1 cellular context compared by ENCODE assay signal in genomic region chr6:44265003-44265842, GRCh38.
TF ChIP-seq lines count a peak whose summit lies in the region.

Gene NFKBIE (minus strand): TSS chr6:44265551. CDS start chr6:44265346, 205 bp downstream.

TF ChIP-seq in HepG2, 621 proteins besides CTCF, POLR2A, EP300 and RAD21 (continued from another document and continues in another):
- TF ChIP-seq ASH2L (IDR thresholded peaks at IDR 0.05; ENCODE audit: insufficient read length, low read depth, low read length), result peak; percentile 62
- peak; percentile 76 for TF ChIP-seq KLF11 (CRISPR knock-in tag; IDR thresholded peaks at IDR 0.05)
- 0 out of 2 replicates have a peak, but pooled peaks have one; percentile 41 for TF ChIP-seq MNT (IDR thresholded peaks at IDR 0.05)
- peak; percentile 62; the same call in 1 of the 2 replicates for TF ChIP-seq SPEN (CRISPR knock-in tag; IDR thresholded peaks at IDR 0.05; ENCODE audit: low read depth)
- TF ChIP-seq ZNF605 (CRISPR knock-in tag; IDR thresholded peaks at IDR 0.05), result peak; percentile 32; the same call in 1 of the 2 replicates
- TF ChIP-seq LCORL (IDR thresholded peaks at IDR 0.05), result no peak
- TF ChIP-seq LCORL (CRISPR knock-in tag; IDR thresholded peaks at IDR 0.05), result no peak
- 0 out of 2 replicates have a peak, but pooled peaks have one; percentile 6 for TF ChIP-seq ZNF746 (CRISPR knock-in tag; IDR thresholded peaks at IDR 0.05)
- no peak for TF ChIP-seq E2F1 (CRISPR knock-in tag; IDR thresholded peaks at IDR 0.05)
- TF ChIP-seq TMF1 (CRISPR knock-in tag; IDR thresholded peaks at IDR 0.05; ENCODE audit: low read depth), result peak; percentile 87
- no peak for TF ChIP-seq ZSCAN9 (CRISPR knock-in tag; IDR thresholded peaks at IDR 0.05; ENCODE audit: borderline replicate concordance)
- no peak for TF ChIP-seq KIAA2018 (CRISPR knock-in tag; IDR thresholded peaks at IDR 0.05; ENCODE audit: borderline replicate concordance)
- TF ChIP-seq RFX1 (IDR thresholded peaks at IDR 0.05), result no peak
- TF ChIP-seq HIVEP1 (CRISPR knock-in tag; IDR thresholded peaks at IDR 0.05), result peak; percentile 53; the same call in 1 of the 2 replicates
- peak; percentile 63; the same call in 1 of the 2 replicates for TF ChIP-seq PRDM15 (CRISPR knock-in tag; IDR thresholded peaks at IDR 0.05)
- TF ChIP-seq SMAD3 (CRISPR knock-in tag; IDR thresholded peaks at IDR 0.05), result 0 out of 2 replicates have a peak, but pooled peaks have one; percentile 16
- peak; percentile 70; the same call in 1 of the 2 replicates for TF ChIP-seq ARID4A (CRISPR knock-in tag; IDR thresholded peaks at IDR 0.05; ENCODE audit: borderline replicate concordance)
- peak; percentile 32; the same call in 1 of the 2 replicates for TF ChIP-seq ZNF451 (CRISPR knock-in tag; IDR thresholded peaks at IDR 0.05)
- TF ChIP-seq TARDBP (CRISPR knock-in tag; IDR thresholded peaks at IDR 0.05), result peak; percentile 74; the same call in 1 of the 2 replicates
- TF ChIP-seq GFI1 (CRISPR knock-in tag; IDR thresholded peaks at IDR 0.05; ENCODE audit: borderline replicate concordance), result peak; percentile 70; the same call in 1 of the 2 replicates
- TF ChIP-seq CBX5 (CRISPR knock-in tag; IDR thresholded peaks at IDR 0.05; ENCODE audit: borderline replicate concordance), result no peak
- no peak for TF ChIP-seq ZNF75D (CRISPR knock-in tag; IDR thresholded peaks at IDR 0.05; ENCODE audit: borderline replicate concordance)
- peak; percentile 67 for TF ChIP-seq ZSCAN20 (CRISPR knock-in tag; IDR thresholded peaks at IDR 0.05; ENCODE audit: borderline replicate concordance)
- TF ChIP-seq ZNF574 (CRISPR knock-in tag; IDR thresholded peaks at IDR 0.05), result peak; percentile 75
- TF ChIP-seq EEA1 (CRISPR knock-in tag; IDR thresholded peaks at IDR 0.05; ENCODE audit: borderline replicate concordance), result no peak; the same call in 1 of the 2 replicates
- peak; percentile 10 for TF ChIP-seq SKI (IDR thresholded peaks at IDR 0.05; ENCODE audit: partially characterized antibody)
- TF ChIP-seq ZNF441 (CRISPR knock-in tag; IDR thresholded peaks at IDR 0.05; ENCODE audit: borderline replicate concordance), result peak; percentile 85
- no peak for TF ChIP-seq ZNF572 (CRISPR knock-in tag; IDR thresholded peaks at IDR 0.05)
- TF ChIP-seq MED1 (CRISPR knock-in tag; IDR thresholded peaks at IDR 0.05), result peak; percentile 46
- TF ChIP-seq HOXA3 (CRISPR knock-in tag; IDR thresholded peaks at IDR 0.05), result peak; percentile 53
- TF ChIP-seq EED (CRISPR knock-in tag; IDR thresholded peaks at IDR 0.05), result peak; percentile 70; the same call in 1 of the 2 replicates
- peak; percentile 39; the same call in 1 of the 2 replicates for TF ChIP-seq ZBTB43 (CRISPR knock-in tag; conservative IDR thresholded peaks at IDR 0.05)
- TF ChIP-seq KMT2B (CRISPR knock-in tag; IDR thresholded peaks at IDR 0.05), result no peak
- TF ChIP-seq NFATC3 (CRISPR knock-in tag; IDR thresholded peaks at IDR 0.05), result no peak
